16 cellular contexts compared by ENCODE assay signal in the genomic region with DNA sequence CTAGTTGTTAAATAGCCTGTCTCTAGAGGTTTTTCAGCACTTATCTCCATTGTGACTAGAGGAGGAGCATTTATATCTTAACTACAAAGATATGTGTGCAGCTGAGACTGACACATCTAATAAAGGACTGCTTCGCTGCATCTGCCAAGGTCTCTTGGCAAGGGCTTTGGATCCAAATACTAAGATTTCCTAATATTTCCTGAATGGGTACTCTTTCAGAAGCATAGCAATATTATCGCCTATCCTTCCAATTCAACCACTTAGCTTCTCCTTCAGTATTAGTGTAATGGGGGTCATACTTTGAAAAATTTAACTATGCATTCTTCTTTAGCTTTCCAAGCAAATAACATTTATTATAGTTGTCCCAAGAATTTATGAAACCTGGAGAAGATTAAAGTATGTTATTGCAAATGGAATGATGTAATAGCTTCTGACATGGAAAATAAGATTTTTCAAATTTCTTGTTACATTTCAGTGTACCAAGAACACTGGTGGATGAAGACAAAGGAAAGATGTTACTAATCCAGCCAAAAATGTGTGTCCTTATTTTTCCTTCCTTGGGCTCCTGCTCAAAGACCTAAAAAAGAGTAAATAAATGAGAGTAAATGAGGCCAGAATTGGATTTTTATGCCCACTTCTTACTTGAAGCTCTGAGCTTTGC.
"Had no signal": no experiment of that assay in that cellular context is flagged by ENCODE, and none has a peak within 500 bp of the region (broad histone marks: within the 10 kb centered on the region; RNA-seq: fewer than 3 reads in every experiment).

No MANE protein-coding gene starts in this region.

- H3K27me3 ChIP-seq: brain microvascular endothelial cell, left lung, transverse colon, vagina had no signal

- H3K4me3 ChIP-seq: left lung, transverse colon, vagina had no signal

- ATAC-seq: activated CD4-positive, alpha-beta T cell treated with anti-CD3 and anti-CD28 coated beads for 36 hours; activated T-cell treated with anti-CD3 and anti-CD28 coated beads, Interleukin-2, amount 50 U/mL, for 4 hours; left lung; naive thymus-derived CD8-positive, alpha-beta T cell; stimulated activated naive CD8-positive, alpha-beta T cell treated with anti-CD3 and anti-CD28 coated beads, Interleukin-15, Interleukin-2, amounts not matched to agents 100 U/mL and 50 U/mL, for 24 hours had no signal

- H3K4me1 ChIP-seq: left lung had no signal

- H3K27ac ChIP-seq: brain microvascular endothelial cell, left lung, vagina, WERI-Rb-1 had no signal

- DNase-seq: activated CD4-positive, alpha-beta memory T cell treated with anti-CD3 and anti-CD28 coated beads, Interleukin-2, amount 10 ng/mL, durations not matched to agents 7 days and 5 days; activated CD4-positive, alpha-beta T cell treated with anti-CD3 and anti-CD28 coated beads for 36 hours; activated effector memory CD4-positive, alpha-beta T cell treated with anti-CD3 and anti-CD28 coated beads, Interleukin-2, amount 50 U/mL, for 16 hours; activated T-cell treated with anti-CD3 and anti-CD28 coated beads, Interleukin-2, amount 50 U/mL, for 4 hours; amniotic stem cell; brain microvascular endothelial cell; effector CD8-positive, alpha-beta T cell; islet precursor cell; left lung; mesenchymal stem cell; naive thymus-derived CD8-positive, alpha-beta T cell; small intestine; stimulated activated naive CD8-positive, alpha-beta T cell treated with anti-CD3 and anti-CD28 coated beads, Interleukin-15, Interleukin-2, amounts not matched to agents 100 U/mL and 50 U/mL, for 24 hours; transverse colon; WERI-Rb-1 had no signal

- H3K9me3 ChIP-seq: left lung, transverse colon, vagina had no signal

- H3K36me3 ChIP-seq: brain microvascular endothelial cell, left lung, transverse colon, vagina, WERI-Rb-1 had no signal
